In genomic region chr17:49361902-49362722, GRCh38 we compare ENCODE assay signal across 8 cellular contexts. TPM values are rescaled to one million over a fixed set of nuclear protein-coding genes. Genes with fewer than 3 reads are reported as not detected.
DNase-seq lines count a peak whose midpoint lies in the region; ATAC-seq, FAIRE-seq and TF ChIP-seq lines count a peak whose summit lies in the region.

Gene ZNF652 (minus strand): TSS chr17:49362250. CDS start chr17:49317725, 44,525 bp downstream.

- H3K4me1 ChIP-seq in BE2C (no peaks in the 10 kb centered on the region), HepG2 (ENCODE audit: insufficient read depth, low read length) (peaks cover 43% of the 10 kb centered on the region)

- TF ChIP-seq POLR2A in HepG2 (IDR thresholded peaks at IDR 0.05; ENCODE audit: insufficient read depth in 1 of 2, low read depth in 2 of 2, low read length in 2 of 2) = peak; percentile 45 to 64; a peak in 3 of 4 replicates

- peak within 1 kb of the TSS; percentile 94 for H2AFZ ChIP-seq in HepG2 (ENCODE audit: low read length)

- CTCF ChIA-PET in HepG2 (lab: Yijun Ruan, JAX; ENCODE audit: low intra/inter-chr PET ratio, low total read pairs) = no interaction called here

- H3K4me2 ChIP-seq in HepG2 (ENCODE audit: low read depth, low read length) = peak within 1 kb of the TSS; percentile 99

- no TSS peak for BruUV-seq in HepG2 (replicated peaks; lab: Mats Ljungman, UMichigan)

- peaks cover 27% of the 10 kb centered on the region for H4K20me1 ChIP-seq in HepG2 (ENCODE audit: insufficient read depth, low read length)

- H3K79me2 ChIP-seq in HepG2 (ENCODE audit: insufficient read depth, low read length) = peaks cover 44% of the 10 kb centered on the region

- TF ChIP-seq EP300 in HepG2 (IDR thresholded peaks at IDR 0.05; ENCODE audit: low read depth in 2 of 2, low read length in 2 of 2) = 0 out of 4 replicates have a peak, but pooled peaks of 1 of the 2 experiments have one; percentile 2
- no peak for TF ChIP-seq EP300 in HepG2 (CRISPR knock-in tag; IDR thresholded peaks at IDR 0.05; ENCODE audit: borderline replicate concordance)

- intact Hi-C loops in HepG2 (cut with micrococcal nuclease; ENCODE audit: unreplicated experiment) = no loop called here

- TF ChIP-seq RAD21 in HepG2 (CRISPR knock-in tag; IDR thresholded peaks at IDR 0.05) = no peak

- ATAC-seq in HG03460 (IDR thresholded peaks at IDR 0.05; ENCODE audit: unreplicated experiment) = peak; percentile 54
- ATAC-seq in HepG2 = peak; percentile 80

- DNase-seq in BE2C (peak; percentile 92), GM19240 (ENCODE audit: insufficient read length, low spot score) (peak; percentile 86), NCI-H526 treated with DMSO at 0.1 percent for 48 hours (lab: John Stamatoyannopoulos, UW) (peak; percentile 97), dedifferentiated amniotic fluid mesenchymal stem cell (ENCODE audit: extremely low spot score) (peak; percentile 76), HepG2 (ENCODE audit: low spot score) (peak; percentile 96)
- DNase-seq in activated CD4-positive, alpha-beta T cell treated with anti-CD3 and anti-CD28 coated beads, Interleukin-2, amount 50 U/mL, for 1 hour = peak; percentile 96
- peak; percentile 77 to 85 for DNase-seq in stimulated activated CD4-positive, alpha-beta T cell treated with anti-CD3 and anti-CD28 coated beads, Interleukin-2, amount 100 ng/mL, for 48 hours

- H3K27me3 ChIP-seq in BE2C (no peaks in the 10 kb centered on the region), HepG2 (ENCODE audit: control insufficient read depth in 1 of 2, insufficient read depth in 2 of 2, low read length in 2 of 2) (no peaks in the 10 kb centered on the region; a peak in 1 of 5 replicates)

- no peaks in the 10 kb centered on the region for H3K9me3 ChIP-seq in BE2C
- H3K9me3 ChIP-seq in HepG2 (ENCODE audit: low read length) = no peaks in the 10 kb centered on the region

- in situ Hi-C loops in HepG2 (cut with HindIII; ENCODE audit: extremely low pct_ligation_motif_present, low pct_unique_long_range_greater_than_20kb) = no loop called here

- FAIRE-seq in HepG2 (lab: Jason Lieb, UNC) = no peak

- H3K4me3 ChIP-seq in BE2C (ENCODE audit: low read depth, low read length) (peak within 1 kb of the TSS; percentile 94), HepG2 (replicated peaks in 1 of 3; ENCODE audit: insufficient read depth in 1 of 3, low read depth in 2 of 3, low read length in 3 of 3) (peak within 1 kb of the TSS; percentile 96 to 99 (median 99))

- WGBS in HepG2 (ENCODE audit: low lambda C conversion rate) = under 1% methylated on average over 33 of the region's 106 CpGs

- no peaks in the 10 kb centered on the region for H3K36me3 ChIP-seq in BE2C
- no peaks in the 10 kb centered on the region for H3K36me3 ChIP-seq in HepG2 (replicated peaks in 1 of 2; ENCODE audit: control insufficient read depth in 1 of 2, insufficient read depth in 2 of 2, low read length in 2 of 2)

- H3K9ac ChIP-seq in HepG2 (ENCODE audit: insufficient read depth, low read depth, low read length) = peak within 1 kb of the TSS; percentile 97

- TF ChIP-seq CTCF in BE2C (IDR thresholded peaks at IDR 0.05; ENCODE audit: low read depth, low read length) = no peak
- TF ChIP-seq CTCF in HepG2 (CRISPR knock-in tag; IDR thresholded peaks at IDR 0.05) = peak; percentile 23; the same call in 1 of the 2 replicates

- H3K27ac ChIP-seq in HepG2 (ENCODE audit: extremely low read length, insufficient read depth, low read length) = peak within 1 kb of the TSS; percentile 91

- POLR2A ChIA-PET in HepG2 (lab: Yijun Ruan, JAX) = interaction anchor here (0.7 to 1.5 kb wide), 6 partner anchors 10 to 52 kb away, joined by 3 to 6 read pairs (median 3); partner anchors contain the start of gene PHB1

TF ChIP-seq in HepG2, 621 proteins besides CTCF, POLR2A, EP300 and RAD21 (continues in another document):
- TF ChIP-seq JDP2 (CRISPR knock-in tag; IDR thresholded peaks at IDR 0.05; ENCODE audit: borderline replicate concordance) (no peak), HOXA7 (CRISPR knock-in tag; IDR thresholded peaks at IDR 0.05) (no peak), PTBP1 (IDR thresholded peaks at IDR 0.05; ENCODE audit: low read depth, low read length, poor library complexity, severe bottlenecking) (no peak), CREBL2 (CRISPR knock-in tag; IDR thresholded peaks at IDR 0.05; ENCODE audit: borderline replicate concordance) (no peak), HOXA9 (CRISPR knock-in tag; IDR thresholded peaks at IDR 0.05; ENCODE audit: borderline replicate concordance) (0 out of 2 replicates have a peak, but pooled peaks have one; percentile 11), AGO2 (optimal IDR thresholded peaks at IDR 0.05; ENCODE audit: low read depth, low read length) (no peak), SP2 (CRISPR knock-in tag; IDR thresholded peaks at IDR 0.05) (no peak), ZNF337 (CRISPR knock-in tag; IDR thresholded peaks at IDR 0.05; ENCODE audit: borderline replicate concordance, low read depth) (no peak), ATF6 (CRISPR knock-in tag; conservative IDR thresholded peaks at IDR 0.05) (no peak), EEA1 (CRISPR knock-in tag; IDR thresholded peaks at IDR 0.05; ENCODE audit: borderline replicate concordance) (0 out of 2 replicates have a peak, but pooled peaks have one; percentile 30), CENPX (CRISPR knock-in tag; IDR thresholded peaks at IDR 0.05) (no peak)

RNA-seq across cellular contexts. Expression of gene ZNF652, which starts in this region (rescaled TPM):
- 11.4 TPM for polyA plus RNA-seq in BE2C (2012; ENCODE audit: insufficient read depth, insufficient read length, low read depth)
- 30.2 and 58.2 TPM in 2 replicates for total RNA-seq in HepG2 (2016; rRNA removed; fragmentation: Illumina TruSeq; extraction: Trizol)
- total RNA-seq in HepG2 (2016; cell fraction: cytosol; rRNA removed; fragmentation: Illumina TruSeq; extraction: Trizol; ENCODE audit: low read depth) = 12.2 and 13.8 TPM in 2 replicates
- 28.9 and 51.4 TPM in 2 replicates for total RNA-seq in HepG2 (2016; cell fraction: insoluble cytoplasmic fraction; rRNA removed; fragmentation: Illumina TruSeq; extraction: Trizol)
- total RNA-seq in HepG2 (2016; cell fraction: membrane; rRNA removed; fragmentation: Illumina TruSeq; extraction: Trizol) = 22.6 and 24.4 TPM in 2 replicates
- total RNA-seq in HepG2 (2016; cell fraction: nucleus; rRNA removed; fragmentation: Illumina TruSeq; extraction: Trizol) = 28.7 and 34.7 TPM in 2 replicates
- polyA plus RNA-seq in HepG2 (2011; rRNA removed) = 15.8 and 16.2 TPM in 2 replicates
- 8.1 and 11.9 TPM in 2 replicates for polyA plus RNA-seq in HepG2 (2011; cell fraction: cytosol; rRNA removed)
- 10.7 and 11.7 TPM in 2 replicates for polyA plus RNA-seq in HepG2 (2011; cell fraction: nucleus; rRNA removed)
- 9.9 and 13.6 TPM in 2 replicates for polyA plus RNA-seq in HepG2 (2012)
- polyA plus RNA-seq in HepG2 (2016; cell fraction: cytosol; fragmentation: Illumina TruSeq; extraction: Trizol; ENCODE audit: low read depth) = 1.9 and 2.2 TPM in 2 replicates
- 36.1 and 37.0 TPM in 2 replicates for polyA plus RNA-seq in HepG2 (2016; cell fraction: insoluble cytoplasmic fraction; fragmentation: Illumina TruSeq; extraction: Trizol; ENCODE audit: low read depth)
- 8.3 and 8.9 TPM in 2 replicates for polyA plus RNA-seq in HepG2 (2016; cell fraction: membrane; fragmentation: Illumina TruSeq; extraction: Trizol; ENCODE audit: low read depth)
- polyA plus RNA-seq in HepG2 (2016; cell fraction: nucleus; fragmentation: Illumina TruSeq; extraction: Trizol; ENCODE audit: insufficient read depth, low read depth) = 34.4 and 37.4 TPM in 2 replicates
- polyA minus RNA-seq in HepG2 (2011; rRNA and poly(A)+ RNA removed; ENCODE audit: low replicate concordance) = 46.7 and 47.2 TPM in 2 replicates
- 38.3 and 51.1 TPM in 2 replicates for polyA minus RNA-seq in HepG2 (2011; cell fraction: cytosol; rRNA and poly(A)+ RNA removed)
- 32.1 and 40.2 TPM in 2 replicates for polyA minus RNA-seq in HepG2 (2011; cell fraction: nucleus; rRNA and poly(A)+ RNA removed)

Comparison
In these comparisons a context has a peak if more than half of its experiments do, and no peak if none do; other contexts are left out.
1. Peak in every context shown above with its lines: DNase-seq, ATAC-seq, H3K4me3 ChIP-seq and H3K27ac ChIP-seq.